Comparison of ENCODE assay signal across 2 cellular contexts in the genomic region with DNA sequence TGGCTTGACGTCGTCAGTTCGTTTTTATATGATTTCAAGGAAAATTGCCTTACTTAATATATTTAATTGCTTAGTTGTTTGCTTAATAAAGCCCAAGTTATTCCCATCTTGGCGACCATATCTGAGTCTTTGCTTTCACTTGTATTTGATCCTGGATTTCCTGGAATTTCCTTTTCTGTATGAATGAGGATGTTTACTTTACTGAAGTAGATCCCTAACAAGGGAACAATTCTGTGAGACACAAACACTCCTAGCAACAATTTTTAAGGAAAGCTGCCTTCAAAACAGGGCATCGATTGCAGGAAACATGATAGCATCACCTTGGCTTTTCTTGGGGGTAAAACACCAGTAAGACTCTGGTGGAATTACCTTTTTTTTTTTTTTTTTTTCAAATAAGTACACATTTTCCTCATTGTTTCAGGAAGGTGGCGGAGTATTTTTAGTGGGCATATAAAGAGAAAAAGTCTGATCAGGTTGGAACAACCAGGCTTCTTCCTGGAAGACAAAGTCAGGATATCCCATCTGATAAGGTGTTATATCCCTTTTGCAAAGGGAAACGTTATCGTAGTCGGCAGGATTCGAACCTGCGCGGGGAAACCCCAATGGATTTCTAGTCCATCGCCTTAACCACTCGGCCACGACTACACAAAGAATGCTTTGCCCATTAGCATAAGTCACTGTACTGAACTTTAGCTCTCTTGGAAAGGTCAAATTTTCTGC.
TF ChIP-seq lines count a peak whose summit lies in the region.

No MANE protein-coding gene starts in this region.

TF ChIP-seq in IMR-90, 13 proteins besides CTCF, POLR2A, EP300 and RAD21 (continued from another document):
- TF ChIP-seq, protein P1, sequence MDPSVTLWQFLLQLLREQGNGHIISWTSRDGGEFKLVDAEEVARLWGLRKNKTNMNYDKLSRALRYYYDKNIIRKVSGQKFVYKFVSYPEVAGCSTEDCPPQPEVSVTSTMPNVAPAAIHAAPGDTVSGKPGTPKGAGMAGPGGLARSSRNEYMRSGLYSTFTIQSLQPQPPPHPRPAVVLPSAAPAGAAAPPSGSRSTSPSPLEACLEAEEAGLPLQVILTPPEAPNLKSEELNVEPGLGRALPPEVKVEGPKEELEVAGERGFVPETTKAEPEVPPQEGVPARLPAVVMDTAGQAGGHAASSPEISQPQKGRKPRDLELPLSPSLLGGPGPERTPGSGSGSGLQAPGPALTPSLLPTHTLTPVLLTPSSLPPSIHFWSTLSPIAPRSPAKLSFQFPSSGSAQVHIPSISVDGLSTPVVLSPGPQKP (IDR thresholded peaks at IDR 0.05; ENCODE audit: borderline replicate concordance, low read depth, low read length) = no peak
- no peak for TF ChIP-seq FOS (IDR thresholded peaks at IDR 0.05; ENCODE audit: low read depth, low read length)
- no peak for TF ChIP-seq RFX5 (IDR thresholded peaks at IDR 0.05; ENCODE audit: low read depth, low read length)
- no peak for TF ChIP-seq BHLHE40 (IDR thresholded peaks at IDR 0.05; ENCODE audit: low read depth, low read length)

TF ChIP-seq in WTC11, 78 proteins besides CTCF, POLR2A, EP300 and RAD21 (continued from another document):
- TF ChIP-seq, protein P2, sequence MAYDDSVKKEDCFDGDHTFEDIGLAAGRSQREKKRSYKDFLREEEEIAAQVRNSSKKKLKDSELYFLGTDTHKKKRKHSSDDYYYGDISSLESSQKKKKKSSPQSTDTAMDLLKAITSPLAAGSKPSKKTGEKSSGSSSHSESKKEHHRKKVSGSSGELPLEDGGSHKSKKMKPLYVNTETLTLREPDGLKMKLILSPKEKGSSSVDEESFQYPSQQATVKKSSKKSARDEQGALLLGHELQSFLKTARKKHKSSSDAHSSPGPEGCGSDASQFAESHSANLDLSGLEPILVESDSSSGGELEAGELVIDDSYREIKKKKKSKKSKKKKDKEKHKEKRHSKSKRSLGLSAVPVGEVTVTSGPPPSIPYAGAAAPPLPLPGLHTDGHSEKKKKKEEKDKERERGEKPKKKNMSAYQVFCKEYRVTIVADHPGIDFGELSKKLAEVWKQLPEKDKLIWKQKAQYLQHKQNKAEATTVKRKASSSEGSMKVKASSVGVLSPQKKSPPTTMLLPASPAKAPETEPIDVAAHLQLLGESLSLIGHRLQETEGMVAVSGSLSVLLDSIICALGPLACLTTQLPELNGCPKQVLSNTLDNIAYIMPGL (CRISPR knock-in tag; IDR thresholded peaks at IDR 0.05) = no peak
- TF ChIP-seq GRHL2 (CRISPR knock-in tag; IDR thresholded peaks at IDR 0.05; ENCODE audit: insufficient replicate concordance, severe bottlenecking) (no peak), E2F4 (CRISPR knock-in tag; IDR thresholded peaks at IDR 0.05; ENCODE audit: borderline replicate concordance, low read depth) (no peak), TEAD4 (CRISPR knock-in tag; IDR thresholded peaks at IDR 0.05) (no peak), NR1H2 (CRISPR knock-in tag; IDR thresholded peaks at IDR 0.05) (no peak), ZNF138 (CRISPR knock-in tag; conservative IDR thresholded peaks at IDR 0.05) (no peak), ZNF512 (CRISPR knock-in tag; IDR thresholded peaks at IDR 0.05; ENCODE audit: borderline replicate concordance) (no peak), ZNF423 (CRISPR knock-in tag; IDR thresholded peaks at IDR 0.05) (no peak), ARID4B (CRISPR knock-in tag; IDR thresholded peaks at IDR 0.05; ENCODE audit: borderline replicate concordance) (no peak)
- TF ChIP-seq, protein P3, sequence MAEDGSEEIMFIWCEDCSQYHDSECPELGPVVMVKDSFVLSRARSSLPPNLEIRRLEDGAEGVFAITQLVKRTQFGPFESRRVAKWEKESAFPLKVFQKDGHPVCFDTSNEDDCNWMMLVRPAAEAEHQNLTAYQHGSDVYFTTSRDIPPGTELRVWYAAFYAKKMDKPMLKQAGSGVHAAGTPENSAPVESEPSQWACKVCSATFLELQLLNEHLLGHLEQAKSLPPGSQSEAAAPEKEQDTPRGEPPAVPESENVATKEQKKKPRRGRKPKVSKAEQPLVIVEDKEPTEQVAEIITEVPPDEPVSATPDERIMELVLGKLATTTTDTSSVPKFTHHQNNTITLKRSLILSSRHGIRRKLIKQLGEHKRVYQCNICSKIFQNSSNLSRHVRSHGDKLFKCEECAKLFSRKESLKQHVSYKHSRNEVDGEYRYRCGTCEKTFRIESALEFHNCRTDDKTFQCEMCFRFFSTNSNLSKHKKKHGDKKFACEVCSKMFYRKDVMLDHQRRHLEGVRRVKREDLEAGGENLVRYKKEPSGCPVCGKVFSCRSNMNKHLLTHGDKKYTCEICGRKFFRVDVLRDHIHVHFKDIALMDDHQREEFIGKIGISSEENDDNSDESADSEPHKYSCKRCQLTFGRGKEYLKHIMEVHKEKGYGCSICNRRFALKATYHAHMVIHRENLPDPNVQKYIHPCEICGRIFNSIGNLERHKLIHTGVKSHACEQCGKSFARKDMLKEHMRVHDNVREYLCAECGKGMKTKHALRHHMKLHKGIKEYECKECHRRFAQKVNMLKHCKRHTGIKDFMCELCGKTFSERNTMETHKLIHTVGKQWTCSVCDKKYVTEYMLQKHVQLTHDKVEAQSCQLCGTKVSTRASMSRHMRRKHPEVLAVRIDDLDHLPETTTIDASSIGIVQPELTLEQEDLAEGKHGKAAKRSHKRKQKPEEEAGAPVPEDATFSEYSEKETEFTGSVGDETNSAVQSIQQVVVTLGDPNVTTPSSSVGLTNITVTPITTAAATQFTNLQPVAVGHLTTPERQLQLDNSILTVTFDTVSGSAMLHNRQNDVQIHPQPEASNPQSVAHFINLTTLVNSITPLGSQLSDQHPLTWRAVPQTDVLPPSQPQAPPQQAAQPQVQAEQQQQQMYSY (CRISPR knock-in tag; IDR thresholded peaks at IDR 0.05) = no peak
